ENCODE assay signal across 8 cellular contexts in genomic region chr4:148441624-148441985, GRCh38. TPM values are rescaled to one million over a fixed set of nuclear protein-coding genes. Genes with fewer than 3 reads are reported as not detected.
A peak's percentile ranks its signal among the peaks of the same experiment; 100 is the strongest.
DNase-seq lines count a peak whose midpoint lies in the region; ATAC-seq and TF ChIP-seq lines count a peak whose summit lies in the region.

No MANE protein-coding gene starts in this region.

- H3K36me3 ChIP-seq in WERI-Rb-1 (no peaks in the 10 kb centered on the region), gastrocnemius medialis (no peaks in the 10 kb centered on the region)

- no peak for TF ChIP-seq CTCF in GM12865 (IDR thresholded peaks at IDR 0.05; ENCODE audit: insufficient read depth, low read depth, low read length, missing control alignments)
- no peak for TF ChIP-seq CTCF in WERI-Rb-1 (IDR thresholded peaks at IDR 0.05; ENCODE audit: low read depth, low read length)
- no peak for TF ChIP-seq CTCF in gastrocnemius medialis (IDR thresholded peaks at IDR 0.05 in 4 of 5, conservative IDR thresholded peaks at IDR 0.05 in 1 of 5)
- TF ChIP-seq CTCF in GM10266 (IDR thresholded peaks at IDR 0.05; ENCODE audit: control insufficient read depth, insufficient read depth, low read depth, missing control alignments) = no peak

- TF ChIP-seq POLR2A in gastrocnemius medialis (IDR thresholded peaks at IDR 0.05) = no peak

- H3K4me1 ChIP-seq in right cardiac atrium (ENCODE audit: control insufficient read depth, insufficient read depth, low read length) = no peaks in the 10 kb centered on the region
- peaks cover 0 to 37% of the 10 kb centered on the region in 2 donors for H3K4me1 ChIP-seq in gastrocnemius medialis

- H3K27me3 ChIP-seq in WERI-Rb-1 (ENCODE audit: insufficient read depth, low read depth, severe bottlenecking) (peaks cover 16% of the 10 kb centered on the region), right cardiac atrium (ENCODE audit: control insufficient read depth, insufficient read depth) (no peaks in the 10 kb centered on the region), gastrocnemius medialis (no peaks in the 10 kb centered on the region)

- no peak for ATAC-seq in right cardiac atrium
- no peak for ATAC-seq in gastrocnemius medialis
- ATAC-seq in HG02588 (IDR thresholded peaks at IDR 0.05; ENCODE audit: unreplicated experiment) = no peak

- in situ Hi-C loops in gastrocnemius medialis (cut with MboI; ENCODE audit: low sequenced_read_pairs in 4 of 4) = loop anchor here in 1 of 4 donors (25.0 kb wide), 1 partner anchor 96 kb away; no protein-coding TSS in a partner anchor

- DNase-seq in GM12865 (ENCODE audit: low read depth) (no peak), WERI-Rb-1 (no peak), right cardiac atrium (no peak), gastrocnemius medialis (no peak), D341Med (ENCODE audit: low spot score) (no peak), GM10266 (ENCODE audit: extremely low spot score) (no peak), HPDE6-E6E7 (ENCODE audit: extremely low spot score) (no peak)

- intact Hi-C loops in right cardiac atrium (cut with DNase I) = loop anchor here in 2 of 4 donors (10.0 kb wide), 2 partner anchors 257 to 387 kb away; no protein-coding TSS in a partner anchor
- intact Hi-C loops in gastrocnemius medialis (cut with DNase I; ENCODE audit: low total_unique reads) = loop anchor here (5.0 to 10.0 kb wide), 7 partner anchors 64 to 759 kb away; partner anchors contain the start of genes ARHGAP10 and PRMT9

- 1% methylated on average over 12 of the region's 12 CpGs for WGBS in right cardiac atrium

- H3K4me3 ChIP-seq in GM12865 (ENCODE audit: low read depth, low read length) (peak overlapping the region; percentile 83; the same call in 1 of the 2 replicates), WERI-Rb-1 (ENCODE audit: low read depth, low read length) (peak overlapping the region; percentile 80), right cardiac atrium (ENCODE audit: low read length) (peak overlapping the region; percentile 71), gastrocnemius medialis (peak overlapping the region; percentile 94 to 100 (median 97))

- no peaks in the 10 kb centered on the region for H3K9me3 ChIP-seq in WERI-Rb-1 (ENCODE audit: severe bottlenecking)
- no peaks in the 10 kb centered on the region for H3K9me3 ChIP-seq in right cardiac atrium (ENCODE audit: control insufficient read depth, low read length)
- no peaks in the 10 kb centered on the region for H3K9me3 ChIP-seq in gastrocnemius medialis

- no peak overlapping the region for H3K27ac ChIP-seq in WERI-Rb-1
- peak overlapping the region; percentile 82 for H3K27ac ChIP-seq in right cardiac atrium (ENCODE audit: low read length)
- H3K27ac ChIP-seq in gastrocnemius medialis = peak overlapping the region; percentile 97 to 98 (median 98)

RNA-seq across cellular contexts. Expression of gene NR3C2, which starts 0.6 kb away (rescaled TPM):
- total RNA-seq in right cardiac atrium = 10 to 100 TPM; 19.8 to 27.9 (median 25.1) TPM
- 5.9 TPM for polyA plus RNA-seq in right cardiac atrium
- total RNA-seq in gastrocnemius medialis = 10 to 100 TPM in 1 of 4 donors, 1 to 10 TPM in 3; 5.6 to 10.4 (median 8.1) TPM
